Comparison of ENCODE assay signal across 1 cellular context in the genomic region with DNA sequence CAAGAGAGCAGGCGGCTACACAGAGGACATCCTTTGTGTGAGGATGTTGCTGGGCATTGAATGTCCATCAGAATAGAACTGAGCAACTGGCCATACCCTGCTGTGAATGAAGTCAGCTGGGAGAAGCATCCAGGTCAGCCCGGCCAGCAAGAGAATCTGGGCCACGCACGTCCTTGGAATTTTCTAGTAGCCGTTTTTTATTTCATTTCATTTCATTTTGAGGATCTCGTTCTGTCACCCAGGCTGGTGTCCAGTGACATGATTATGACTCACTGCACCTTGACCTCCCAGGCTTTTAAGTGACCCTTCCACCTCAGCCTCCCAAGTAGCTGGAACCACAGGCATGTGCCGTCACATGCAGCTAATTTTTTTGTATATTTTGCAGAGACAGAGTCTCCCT.
TF ChIP-seq lines count a peak whose summit lies in the region.

No MANE protein-coding gene starts in this region.

TF ChIP-seq in WTC11, 78 proteins besides CTCF, POLR2A, EP300 and RAD21 (continued from another document):
- TF ChIP-seq, protein P1, sequence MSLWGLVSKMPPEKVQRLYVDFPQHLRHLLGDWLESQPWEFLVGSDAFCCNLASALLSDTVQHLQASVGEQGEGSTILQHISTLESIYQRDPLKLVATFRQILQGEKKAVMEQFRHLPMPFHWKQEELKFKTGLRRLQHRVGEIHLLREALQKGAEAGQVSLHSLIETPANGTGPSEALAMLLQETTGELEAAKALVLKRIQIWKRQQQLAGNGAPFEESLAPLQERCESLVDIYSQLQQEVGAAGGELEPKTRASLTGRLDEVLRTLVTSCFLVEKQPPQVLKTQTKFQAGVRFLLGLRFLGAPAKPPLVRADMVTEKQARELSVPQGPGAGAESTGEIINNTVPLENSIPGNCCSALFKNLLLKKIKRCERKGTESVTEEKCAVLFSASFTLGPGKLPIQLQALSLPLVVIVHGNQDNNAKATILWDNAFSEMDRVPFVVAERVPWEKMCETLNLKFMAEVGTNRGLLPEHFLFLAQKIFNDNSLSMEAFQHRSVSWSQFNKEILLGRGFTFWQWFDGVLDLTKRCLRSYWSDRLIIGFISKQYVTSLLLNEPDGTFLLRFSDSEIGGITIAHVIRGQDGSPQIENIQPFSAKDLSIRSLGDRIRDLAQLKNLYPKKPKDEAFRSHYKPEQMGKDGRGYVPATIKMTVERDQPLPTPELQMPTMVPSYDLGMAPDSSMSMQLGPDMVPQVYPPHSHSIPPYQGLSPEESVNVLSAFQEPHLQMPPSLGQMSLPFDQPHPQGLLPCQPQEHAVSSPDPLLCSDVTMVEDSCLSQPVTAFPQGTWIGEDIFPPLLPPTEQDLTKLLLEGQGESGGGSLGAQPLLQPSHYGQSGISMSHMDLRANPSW (CRISPR knock-in tag; conservative IDR thresholded peaks at IDR 0.05; ENCODE audit: low read depth) = no peak
- TF ChIP-seq, protein P2, sequence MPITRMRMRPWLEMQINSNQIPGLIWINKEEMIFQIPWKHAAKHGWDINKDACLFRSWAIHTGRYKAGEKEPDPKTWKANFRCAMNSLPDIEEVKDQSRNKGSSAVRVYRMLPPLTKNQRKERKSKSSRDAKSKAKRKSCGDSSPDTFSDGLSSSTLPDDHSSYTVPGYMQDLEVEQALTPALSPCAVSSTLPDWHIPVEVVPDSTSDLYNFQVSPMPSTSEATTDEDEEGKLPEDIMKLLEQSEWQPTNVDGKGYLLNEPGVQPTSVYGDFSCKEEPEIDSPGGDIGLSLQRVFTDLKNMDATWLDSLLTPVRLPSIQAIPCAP (CRISPR knock-in tag; IDR thresholded peaks at IDR 0.05) = no peak
- no peak for TF ChIP-seq ZBTB21 (CRISPR knock-in tag; IDR thresholded peaks at IDR 0.05; ENCODE audit: borderline replicate concordance)
- TF ChIP-seq, protein P3, sequence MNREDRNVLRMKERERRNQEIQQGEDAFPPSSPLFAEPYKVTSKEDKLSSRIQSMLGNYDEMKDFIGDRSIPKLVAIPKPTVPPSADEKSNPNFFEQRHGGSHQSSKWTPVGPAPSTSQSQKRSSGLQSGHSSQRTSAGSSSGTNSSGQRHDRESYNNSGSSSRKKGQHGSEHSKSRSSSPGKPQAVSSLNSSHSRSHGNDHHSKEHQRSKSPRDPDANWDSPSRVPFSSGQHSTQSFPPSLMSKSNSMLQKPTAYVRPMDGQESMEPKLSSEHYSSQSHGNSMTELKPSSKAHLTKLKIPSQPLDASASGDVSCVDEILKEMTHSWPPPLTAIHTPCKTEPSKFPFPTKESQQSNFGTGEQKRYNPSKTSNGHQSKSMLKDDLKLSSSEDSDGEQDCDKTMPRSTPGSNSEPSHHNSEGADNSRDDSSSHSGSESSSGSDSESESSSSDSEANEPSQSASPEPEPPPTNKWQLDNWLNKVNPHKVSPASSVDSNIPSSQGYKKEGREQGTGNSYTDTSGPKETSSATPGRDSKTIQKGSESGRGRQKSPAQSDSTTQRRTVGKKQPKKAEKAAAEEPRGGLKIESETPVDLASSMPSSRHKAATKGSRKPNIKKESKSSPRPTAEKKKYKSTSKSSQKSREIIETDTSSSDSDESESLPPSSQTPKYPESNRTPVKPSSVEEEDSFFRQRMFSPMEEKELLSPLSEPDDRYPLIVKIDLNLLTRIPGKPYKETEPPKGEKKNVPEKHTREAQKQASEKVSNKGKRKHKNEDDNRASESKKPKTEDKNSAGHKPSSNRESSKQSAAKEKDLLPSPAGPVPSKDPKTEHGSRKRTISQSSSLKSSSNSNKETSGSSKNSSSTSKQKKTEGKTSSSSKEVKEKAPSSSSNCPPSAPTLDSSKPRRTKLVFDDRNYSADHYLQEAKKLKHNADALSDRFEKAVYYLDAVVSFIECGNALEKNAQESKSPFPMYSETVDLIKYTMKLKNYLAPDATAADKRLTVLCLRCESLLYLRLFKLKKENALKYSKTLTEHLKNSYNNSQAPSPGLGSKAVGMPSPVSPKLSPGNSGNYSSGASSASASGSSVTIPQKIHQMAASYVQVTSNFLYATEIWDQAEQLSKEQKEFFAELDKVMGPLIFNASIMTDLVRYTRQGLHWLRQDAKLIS (CRISPR knock-in tag; IDR thresholded peaks at IDR 0.05; ENCODE audit: borderline replicate concordance) = no peak
- no peak for TF ChIP-seq GTF2I (CRISPR knock-in tag; conservative IDR thresholded peaks at IDR 0.05)
- no peak for TF ChIP-seq NFATC4 (CRISPR knock-in tag; IDR thresholded peaks at IDR 0.05)
- TF ChIP-seq CREM (CRISPR knock-in tag; IDR thresholded peaks at IDR 0.05) = no peak
- no peak for TF ChIP-seq CBFB (CRISPR knock-in tag; IDR thresholded peaks at IDR 0.05; ENCODE audit: low read depth)
- TF ChIP-seq OVOL2 (CRISPR knock-in tag; IDR thresholded peaks at IDR 0.05; ENCODE audit: borderline replicate concordance) = no peak
- TF ChIP-seq NFYB (CRISPR knock-in tag; conservative IDR thresholded peaks at IDR 0.05; ENCODE audit: low read depth) = no peak
- TF ChIP-seq ZNF416 (CRISPR knock-in tag; IDR thresholded peaks at IDR 0.05) = no peak
- TF ChIP-seq, protein P4, sequence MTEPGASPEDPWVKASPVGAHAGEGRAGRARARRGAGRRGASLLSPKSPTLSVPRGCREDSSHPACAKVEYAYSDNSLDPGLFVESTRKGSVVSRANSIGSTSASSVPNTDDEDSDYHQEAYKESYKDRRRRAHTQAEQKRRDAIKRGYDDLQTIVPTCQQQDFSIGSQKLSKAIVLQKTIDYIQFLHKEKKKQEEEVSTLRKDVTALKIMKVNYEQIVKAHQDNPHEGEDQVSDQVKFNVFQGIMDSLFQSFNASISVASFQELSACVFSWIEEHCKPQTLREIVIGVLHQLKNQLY (CRISPR knock-in tag; IDR thresholded peaks at IDR 0.05) = no peak
- no peak for TF ChIP-seq ZNF671 (CRISPR knock-in tag; IDR thresholded peaks at IDR 0.05)
- TF ChIP-seq JUN (CRISPR knock-in tag; IDR thresholded peaks at IDR 0.05) = no peak
- TF ChIP-seq NR3C1 (CRISPR knock-in tag; conservative IDR thresholded peaks at IDR 0.05; ENCODE audit: low read depth) = no peak
TF ChIP-seq in WTC11: peak in this region for 0.
